In genomic region chr20:62137092-62137384, GRCh38 we compare ENCODE assay signal across 9 cellular contexts. TPM values are rescaled to one million over a fixed set of nuclear protein-coding genes. Genes with fewer than 3 reads are reported as not detected.
A peak's percentile ranks its signal among the peaks of the same experiment; 100 is the strongest.
DNase-seq lines count a peak whose midpoint lies in the region; ATAC-seq, FAIRE-seq and TF ChIP-seq lines count a peak whose summit lies in the region.
"Had no signal": no experiment of that assay in that cellular context is flagged by ENCODE, and none has a peak within 500 bp of the region (broad histone marks: within the 10 kb centered on the region; RNA-seq: fewer than 3 reads in every experiment).

No MANE protein-coding gene starts in this region.

- H3K4ac ChIP-seq in IMR-90 (ENCODE audit: low read depth, low read length) (no peak overlapping the region), mesendoderm (ENCODE audit: low read depth, low read length) (no peak overlapping the region)

- H3K56ac ChIP-seq in IMR-90 (ENCODE audit: extremely low read depth, insufficient read depth, low read length) = no peak overlapping the region
- no peak overlapping the region for H3K56ac ChIP-seq in mesendoderm (ENCODE audit: low read length)

- H4K5ac ChIP-seq in IMR-90 (ENCODE audit: low read depth, low read length) (no peak overlapping the region), mesendoderm (ENCODE audit: low read length) (no peak overlapping the region)

- H3K23ac ChIP-seq in IMR-90 (ENCODE audit: low read depth, low read length) = no peak overlapping the region
- no peak overlapping the region for H3K23ac ChIP-seq in mesendoderm (ENCODE audit: low read length)

- H3K9ac ChIP-seq in IMR-90 (ENCODE audit: low read depth, low read length) = no peak overlapping the region
- no peak overlapping the region for H3K9ac ChIP-seq in GM12878 (ENCODE audit: control insufficient read depth, insufficient read depth, low read length)
- H3K9ac ChIP-seq in mesendoderm (ENCODE audit: low read length) = no peak overlapping the region
- H3K9ac ChIP-seq: GM23248 had no signal

- H2BK20ac ChIP-seq in IMR-90 (ENCODE audit: low read depth, low read length) = no peak overlapping the region

- H3K18ac ChIP-seq in IMR-90 (ENCODE audit: low read depth, low read length) = no peak overlapping the region
- no peak overlapping the region for H3K18ac ChIP-seq in mesendoderm (ENCODE audit: low read length)

- no peak overlapping the region for H4K91ac ChIP-seq in IMR-90 (ENCODE audit: insufficient read depth, low read depth, low read length)

- H2AK5ac ChIP-seq in IMR-90 (ENCODE audit: low read depth, low read length) (no peak overlapping the region), mesendoderm (ENCODE audit: low read length) (no peak overlapping the region)

- peaks cover 75% of the 10 kb centered on the region for H3K36me3 Mint-ChIP-seq in activated naive CD4-positive, alpha-beta T cell treated with anti-CD3 and anti-CD28 coated beads, Interleukin-2, amount 10 ng/mL, durations not matched to agents 7 days and 5 days

- in situ Hi-C loops in IMR-90 (cut with MboI; ENCODE audit: low sequenced_read_pairs) = no loop called here
- in situ Hi-C loops in GM12878 (cut with MboI) = no loop called here

- H3K9me1 ChIP-seq in IMR-90 (ENCODE audit: insufficient read depth, low read length) = peaks cover 8% of the 10 kb centered on the region; the same call in 1 of the 2 replicates

- H3K4me2 ChIP-seq in IMR-90 (ENCODE audit: low read depth, low read length) (no peak overlapping the region), GM12878 (ENCODE audit: control insufficient read depth, insufficient read depth) (no peak overlapping the region), mesendoderm (ENCODE audit: low read length) (no peak overlapping the region)

- H3K14ac ChIP-seq in IMR-90 (replicated peaks; ENCODE audit: low read depth, low read length) = no peak overlapping the region

- TF ChIP-seq RAD21 in IMR-90 (IDR thresholded peaks at IDR 0.05; ENCODE audit: low read length) (no peak), GM12878 (IDR thresholded peaks at IDR 0.05; ENCODE audit: insufficient read depth, low read depth, low read length) (no peak)

- dilution Hi-C loops in IMR-90 (cut with HindIII; ENCODE audit: low sequenced_read_pairs, unreplicated experiment) = no loop called here

- no peak overlapping the region for H3K4me3 Mint-ChIP-seq in activated naive CD4-positive, alpha-beta T cell treated with anti-CD3 and anti-CD28 coated beads, Interleukin-2, amount 10 ng/mL, durations not matched to agents 7 days and 5 days

- TF ChIP-seq CTCF in IMR-90 (conservative IDR thresholded peaks at IDR 0.05; ENCODE audit: low read depth, low read length) (no peak), GM12878 (IDR thresholded peaks at IDR 0.05 in 2 of 3, conservative IDR thresholded peaks at IDR 0.05 in 1 of 3; ENCODE audit: control insufficient read depth in 2 of 3, extremely low read depth in 1 of 3, insufficient read depth in 1 of 3, low read depth in 3 of 3, low read length in 3 of 3) (no peak), psoas muscle (IDR thresholded peaks at IDR 0.05) (no peak)

- no peak for DNase-seq in activated naive CD4-positive, alpha-beta T cell treated with anti-CD3 and anti-CD28 coated beads, Interleukin-2, amount 10 ng/mL, durations not matched to agents 7 days and 5 days
- no peak for DNase-seq in activated naive CD4-positive, alpha-beta T cell (lab: John Stamatoyannopoulos, UW)
- DNase-seq in IMR-90 (no peak), GM12878 (ENCODE audit: low read depth, low spot score) (no peak), psoas muscle (no peak), mesendoderm (no peak), foreskin melanocyte (no peak), NK-92 (lab: John Stamatoyannopoulos, UW; ENCODE audit: unreplicated experiment) (no peak)

- peaks cover 15 to 85% of the 10 kb centered on the region in 2 experiments for H3K79me1 ChIP-seq in IMR-90 (ENCODE audit: low read depth in 1 of 2, low read length in 2 of 2)
- peaks cover 23% of the 10 kb centered on the region for H3K79me1 ChIP-seq in mesendoderm (ENCODE audit: low read length)

- peak overlapping the region; percentile 82 for H3K27ac Mint-ChIP-seq in activated naive CD4-positive, alpha-beta T cell treated with anti-CD3 and anti-CD28 coated beads, Interleukin-2, amount 10 ng/mL, durations not matched to agents 7 days and 5 days

- no peak for TF ChIP-seq EP300 in GM12878 (IDR thresholded peaks at IDR 0.05; ENCODE audit: borderline replicate concordance in 1 of 2, control insufficient read depth in 1 of 2, low read depth in 2 of 2, low read length in 2 of 2)

- no peak overlapping the region for H4K8ac ChIP-seq in IMR-90 (ENCODE audit: low read depth in 2 of 2, low read length in 2 of 2)
- H4K8ac ChIP-seq in mesendoderm (ENCODE audit: low read depth, low read length) = no peak overlapping the region

- CTCF ChIA-PET in activated naive CD4-positive, alpha-beta T cell treated with anti-CD3 and anti-CD28 coated beads, Interleukin-2, amount 10 ng/mL, durations not matched to agents 7 days and 5 days (lab: Charles Lee) = interaction anchor here (1.6 to 1.7 kb wide), 2 partner anchors 111 to 126 kb away, joined by 8 to 13 read pairs; no protein-coding TSS in a partner anchor
- CTCF ChIA-PET in IMR-90 (lab: Yijun Ruan, JAX) (interaction anchor here (1.7 kb wide), 1 partner anchor 111 kb away, joined by 5 read pairs; no protein-coding TSS in a partner anchor), GM12878 (lab: Yijun Ruan, JAX) (interaction anchor here (1.4 to 3.5 kb wide), 4 partner anchors 12 to 126 kb away, joined by 3 to 35 read pairs (median 21); partner anchors contain the start of gene LSM14B)

- H3K27me3 ChIP-seq in IMR-90 (ENCODE audit: control insufficient read depth, insufficient read depth, low read length) (no peaks in the 10 kb centered on the region), GM12878 (replicated peaks in 1 of 2; ENCODE audit: control insufficient read depth in 2 of 2, insufficient read depth in 2 of 2, low read length in 1 of 2) (no peaks in the 10 kb centered on the region), psoas muscle (ENCODE audit: insufficient read depth in 3 of 3, low read length in 2 of 3) (no peaks in the 10 kb centered on the region), mesendoderm (ENCODE audit: insufficient read depth, low read length, poor library complexity) (no peaks in the 10 kb centered on the region)

- H3K27me3 Mint-ChIP-seq in activated naive CD4-positive, alpha-beta T cell treated with anti-CD3 and anti-CD28 coated beads, Interleukin-2, amount 10 ng/mL, durations not matched to agents 7 days and 5 days = no peaks in the 10 kb centered on the region

- H3K36me3 ChIP-seq in IMR-90 (ENCODE audit: control insufficient read depth, insufficient read depth, low read length) = peaks cover 71% of the 10 kb centered on the region
- H3K36me3 ChIP-seq in GM12878 (ENCODE audit: control insufficient read depth in 2 of 2, insufficient read depth in 2 of 2, low read length in 1 of 2) = peaks cover 49 to 52% of the 10 kb centered on the region in 2 experiments
- peaks cover 19 to 95% of the 10 kb centered on the region in 2 donors for H3K36me3 ChIP-seq in psoas muscle (ENCODE audit: insufficient read depth in 1 of 2, low read depth in 1 of 2)
- H3K36me3 ChIP-seq in mesendoderm (ENCODE audit: control insufficient read depth, insufficient read depth, low read length) = peaks cover 34% of the 10 kb centered on the region

- peaks cover 98% of the 10 kb centered on the region for H4K20me1 ChIP-seq in IMR-90 (ENCODE audit: insufficient read depth, low read length)
- peaks cover 20% of the 10 kb centered on the region for H4K20me1 ChIP-seq in GM12878 (ENCODE audit: control insufficient read depth, insufficient read depth)

- no peaks in the 10 kb centered on the region for H3K9me3 Mint-ChIP-seq in activated naive CD4-positive, alpha-beta T cell treated with anti-CD3 and anti-CD28 coated beads, Interleukin-2, amount 10 ng/mL, durations not matched to agents 7 days and 5 days

- H2BK15ac ChIP-seq in IMR-90 (ENCODE audit: low read depth, low read length) (no peak overlapping the region), mesendoderm (replicated peaks; ENCODE audit: low read depth) (no peak overlapping the region)

- FAIRE-seq in GM12878 (lab: Jason Lieb, UNC) = no peak

- no peak for ATAC-seq in IMR-90 (ENCODE audit: low read depth)
- ATAC-seq in GM12878 = no peak
- ATAC-seq in psoas muscle = no peak

- H3K4me1 ChIP-seq in IMR-90 (ENCODE audit: control insufficient read depth, insufficient read depth, low read length) (peaks cover 12% of the 10 kb centered on the region), GM12878 (ENCODE audit: control insufficient read depth, insufficient read depth, low read length) (peaks cover 8% of the 10 kb centered on the region), psoas muscle (peaks cover 43% of the 10 kb centered on the region), mesendoderm (ENCODE audit: control insufficient read depth, low read depth, low read length) (peaks cover 3% of the 10 kb centered on the region)

- H3K4me1 Mint-ChIP-seq in activated naive CD4-positive, alpha-beta T cell treated with anti-CD3 and anti-CD28 coated beads, Interleukin-2, amount 10 ng/mL, durations not matched to agents 7 days and 5 days = peaks cover 44% of the 10 kb centered on the region

- TF ChIP-seq POLR2A in IMR-90 (IDR thresholded peaks at IDR 0.05; ENCODE audit: low read depth, low read length) (no peak), GM12878 (IDR thresholded peaks at IDR 0.05; ENCODE audit: low read depth, low read length) (no peak)

- 84% methylated on average over 3 of the region's 6 CpGs; no CpG with 5 or more reads in 1 of the 2 experiments for WGBS in IMR-90 (ENCODE audit: extremely low coverage in 2 of 2, insufficient read length in 1 of 2), 2 experiments
- WGBS in GM12878 (ENCODE audit: insufficient coverage, insufficient replicate concordance, low lambda C conversion rate, missing lambda C conversion rate) = 89% methylated on average over 6 of the region's 6 CpGs
- 69 to 80% (median 73%) methylated on average over 6 of the region's 6 CpGs for WGBS in psoas muscle, 3 donors
- WGBS in mesendoderm (ENCODE audit: extremely low coverage, insufficient coverage, low lambda C conversion rate) = no CpG with 5 or more reads among the region's 6 CpGs

- intact Hi-C loops in IMR-90 (cut with micrococcal nuclease) = no loop called here
- intact Hi-C loops in GM12878 (cut with micrococcal nuclease; ENCODE audit: unreplicated experiment) = loop anchor here (2.0 kb wide), 1 partner anchor 126 kb away; no protein-coding TSS in a partner anchor
- intact Hi-C loops in psoas muscle (cut with DNase I) = loop anchor here (2.0 to 5.0 kb wide), 5 partner anchors 14 to 125 kb away; partner anchors contain the start of genes LSM14B (in 1 of the 2) and TAF4 (in 1 of the 2)

- no peak overlapping the region for H2BK5ac ChIP-seq in IMR-90 (ENCODE audit: low read depth, low read length, poor library complexity, severe bottlenecking)
- H2BK5ac ChIP-seq in mesendoderm (ENCODE audit: low read length) = no peak overlapping the region

- H3K4me3 ChIP-seq in IMR-90 (ENCODE audit: insufficient read depth, low read depth, low read length) (no peak overlapping the region), GM12878 (no peak overlapping the region), psoas muscle (no peak overlapping the region), mesendoderm (ENCODE audit: low read length) (no peak overlapping the region)
- H3K4me3 ChIP-seq: GM23248 had no signal

- H2AK9ac ChIP-seq in IMR-90 (replicated peaks; ENCODE audit: low read depth, low read length, poor library complexity) = peak overlapping the region; percentile 52

- POLR2A ChIA-PET in IMR-90 (lab: Charles Lee; ENCODE audit: unreplicated experiment) (no interaction called here), GM12878 (lab: Charles Lee) (no interaction called here)

- RAD21 ChIA-PET in GM12878 (lab: Charles Lee; ENCODE audit: unreplicated experiment) = interaction anchor here (3.3 kb wide), 1 partner anchor 126 kb away, joined by 18 read pairs; no protein-coding TSS in a partner anchor

- no peak overlapping the region for H2AFZ ChIP-seq in IMR-90 (replicated peaks; ENCODE audit: low read length, poor library complexity)
- H2AFZ ChIP-seq in GM12878 (ENCODE audit: control insufficient read depth, low read depth, low read length) = no peak overlapping the region
- H2AFZ ChIP-seq: GM23248 had no signal

- H3K9me3 ChIP-seq in IMR-90 (ENCODE audit: control insufficient read depth, insufficient read depth, low read length) (no peaks in the 10 kb centered on the region), GM12878 (replicated peaks; ENCODE audit: control insufficient read depth, insufficient read depth, low read length) (no peaks in the 10 kb centered on the region), psoas muscle (no peaks in the 10 kb centered on the region)

- H3K27ac ChIP-seq in IMR-90 (ENCODE audit: insufficient read depth, low read length) = no peak overlapping the region
- no peak overlapping the region for H3K27ac ChIP-seq in GM12878 (ENCODE audit: control insufficient read depth, insufficient read depth)
- H3K27ac ChIP-seq in psoas muscle = peak overlapping the region; percentile 67
- no peak overlapping the region for H3K27ac ChIP-seq in mesendoderm (ENCODE audit: low read depth, low read length)
- H3K27ac ChIP-seq: GM23248 had no signal

- H2BK120ac ChIP-seq in IMR-90 (ENCODE audit: low read depth, low read length) (no peak overlapping the region), mesendoderm (ENCODE audit: low read depth, low read length) (no peak overlapping the region)

- peaks cover 31% of the 10 kb centered on the region for H3K79me2 ChIP-seq in GM12878 (ENCODE audit: control insufficient read depth, insufficient read depth, low read length)
- H3K79me2 ChIP-seq in mesendoderm (ENCODE audit: control insufficient read depth, insufficient read depth, low read length) = peaks cover 27% of the 10 kb centered on the region

- SMC1A ChIA-PET in GM12878 (lab: Charles Lee; ENCODE audit: uncharacterized antibody, unreplicated experiment) = interaction anchor here (0.7 to 1.9 kb wide), 6 partner anchors 9 to 128 kb away, joined by 3 to 9 read pairs (median 4); no protein-coding TSS in a partner anchor

- BruUV-seq in IMR-90 (replicated peaks; lab: Mats Ljungman, UMichigan) (no TSS peak), GM12878 (replicated peaks; lab: Mats Ljungman, UMichigan) (no TSS peak)

RNA-seq across cellular contexts. Expression of gene PSMA7, which starts 6.2 kb away (rescaled TPM):
- 458 and 487 TPM in 2 replicates for total RNA-seq in IMR-90 (2012; rRNA removed)
- 417 and 520 TPM in 2 replicates for polyA plus RNA-seq in IMR-90 (2012; rRNA removed)
- 774 and 987 TPM in 2 replicates for polyA plus RNA-seq in IMR-90 (2012; cell fraction: cytosol; rRNA removed)
- polyA plus RNA-seq in IMR-90 (2012; cell fraction: nucleus; rRNA removed; ENCODE audit: low replicate concordance) = 366 and 428 TPM in 2 replicates
- 59.7 and 68.2 TPM in 2 replicates for total RNA-seq in GM12878 (2013; cell fraction: nucleolus; rRNA removed)
- 323 and 324 TPM in 2 replicates for total RNA-seq in GM12878 (2014; rRNA removed)
- total RNA-seq in GM12878 (2014; rRNA removed; fragmentation: Illumina TruSeq; extraction: Trizol) = 210 and 216 TPM in 2 replicates
- total RNA-seq in GM12878 (2021) = 348 and 359 TPM in 2 replicates
- 125 TPM for polyA plus RNA-seq in GM12878 (2011; ENCODE audit: low read depth)
- polyA plus RNA-seq in GM12878 (2011; rRNA removed) = 273 and 397 TPM in 2 replicates
- polyA plus RNA-seq in GM12878 (2011; cell fraction: cytosol; rRNA removed) = 444 and 554 TPM in 2 replicates
- polyA plus RNA-seq in GM12878 (2011; cell fraction: nucleus; rRNA removed) = 378 and 385 TPM in 2 replicates
- polyA plus RNA-seq in GM12878 (2012) = 199 and 211 TPM in 2 replicates
- polyA plus RNA-seq in GM12878 (2014; fragmentation: Illumina TruSeq; extraction: Trizol) = 131 and 219 TPM in 2 replicates
- 100 to 1,000 TPM; 333 to 546 TPM for polyA plus RNA-seq in GM12878 (2014; fragmentation: Nextera tagmentation; extraction: Ambion mirVana)
- polyA plus RNA-seq in GM12878 (2014; rRNA removed) = 369 and 389 TPM in 2 replicates
- polyA plus RNA-seq in GM12878 (2016; fragmentation: Nextera tagmentation; extraction: Ambion mirVana) = 100 to 1,000 TPM; 824 to 857 TPM
- 170 and 184 TPM in 2 replicates for polyA minus RNA-seq in GM12878 (2011; rRNA and poly(A)+ RNA removed)
- 58.0 and 86.2 TPM in 2 replicates for polyA minus RNA-seq in GM12878 (2011; cell fraction: cytosol; rRNA and poly(A)+ RNA removed)
- 32.9 and 52.9 TPM in 2 replicates for polyA minus RNA-seq in GM12878 (2011; cell fraction: nucleus; rRNA and poly(A)+ RNA removed)
- total RNA-seq in psoas muscle = 100 to 1,000 TPM; 307 to 499 (median 459) TPM
- 1,000 to 10,000 TPM in 1 of 3 donors, 100 to 1,000 TPM in 2; 652 to 1,146 (median 986) TPM for polyA plus RNA-seq in psoas muscle
- 431 TPM for polyA plus RNA-seq in mesendoderm (2013, experiment 1 of 2)
- 443 TPM for polyA plus RNA-seq in mesendoderm (2013, experiment 2 of 2)

RNA-seq across cellular contexts. Expression of gene SS18L1, which starts 6.5 kb away (rescaled TPM):
- total RNA-seq in IMR-90 (2012; rRNA removed) (8.1 and 10.6 TPM in 2 replicates), GM12878 (2014; rRNA removed) (8.1 and 12.4 TPM in 2 replicates), GM12878 (2014; rRNA removed; fragmentation: Illumina TruSeq; extraction: Trizol) (6.1 and 6.6 TPM in 2 replicates), GM12878 (2021) (10.4 and 11.1 TPM in 2 replicates), psoas muscle (10 to 100 TPM; 10.2 to 18.0 (median 13.2) TPM)
- polyA plus RNA-seq in IMR-90 (2012; rRNA removed) (12.2 and 15.6 TPM in 2 replicates), GM12878 (2011; rRNA removed) (11.7 and 12.1 TPM in 2 replicates), GM12878 (2014; fragmentation: Illumina TruSeq; extraction: Trizol) (7.0 and 8.2 TPM in 2 replicates), GM12878 (2014; fragmentation: Nextera tagmentation; extraction: Ambion mirVana) (1 to 10 TPM; 1.8 to 2.2 TPM), GM12878 (2014; rRNA removed) (20.0 and 21.8 TPM in 2 replicates), GM12878 (2016; fragmentation: Nextera tagmentation; extraction: Ambion mirVana) (1 to 10 TPM; 2.4 to 2.8 TPM), psoas muscle (10 to 100 TPM; 10.1 to 12.7 (median 10.3) TPM)
- polyA plus RNA-seq in IMR-90 (2012; cell fraction: cytosol; rRNA removed) = 3.6 and 10.0 TPM in 2 replicates
- polyA plus RNA-seq in IMR-90 (2012; cell fraction: nucleus; rRNA removed; ENCODE audit: low replicate concordance) = 32.8 and 87.5 TPM in 2 replicates
- 55.6 and 59.3 TPM in 2 replicates for total RNA-seq in GM12878 (2013; cell fraction: nucleolus; rRNA removed)
- polyA plus RNA-seq in GM12878 (2011; ENCODE audit: low read depth) = 2.8 TPM
- polyA plus RNA-seq in GM12878 (2011; cell fraction: cytosol; rRNA removed) = 8.8 and 17.7 TPM in 2 replicates
- polyA plus RNA-seq in GM12878 (2011; cell fraction: nucleus; rRNA removed) = 46.7 and 57.7 TPM in 2 replicates
- polyA plus RNA-seq in GM12878 (2012) = 6.1 and 8.3 TPM in 2 replicates
- 9.8 and 20.6 TPM in 2 replicates for polyA minus RNA-seq in GM12878 (2011; rRNA and poly(A)+ RNA removed)
- 6.7 and 7.0 TPM in 2 replicates for polyA minus RNA-seq in GM12878 (2011; cell fraction: cytosol; rRNA and poly(A)+ RNA removed)
- 13.2 and 25.6 TPM in 2 replicates for polyA minus RNA-seq in GM12878 (2011; cell fraction: nucleus; rRNA and poly(A)+ RNA removed)
- 7.7 TPM for polyA plus RNA-seq in mesendoderm (2013, experiment 1 of 2)
- polyA plus RNA-seq in mesendoderm (2013, experiment 2 of 2) = 7.7 TPM

RNA-seq across cellular contexts. Expression of gene LSM14B, which starts 14.8 kb away (rescaled TPM):
- total RNA-seq in IMR-90 (2012; rRNA removed) (23.7 and 30.6 TPM in 2 replicates), GM12878 (2014; rRNA removed) (18.0 and 18.9 TPM in 2 replicates), GM12878 (2014; rRNA removed; fragmentation: Illumina TruSeq; extraction: Trizol) (13.3 and 16.2 TPM in 2 replicates), GM12878 (2021) (34.3 and 34.9 TPM in 2 replicates), psoas muscle (10 to 100 TPM; 52.4 to 67.0 (median 60.8) TPM)
- polyA plus RNA-seq in IMR-90 (2012; rRNA removed) (41.1 and 46.7 TPM in 2 replicates), GM12878 (2011; rRNA removed) (25.5 and 33.2 TPM in 2 replicates), GM12878 (2014; fragmentation: Illumina TruSeq; extraction: Trizol) (8.9 and 15.1 TPM in 2 replicates), GM12878 (2014; fragmentation: Nextera tagmentation; extraction: Ambion mirVana) (1 to 10 TPM in 1 of 2 experiments, under 1 TPM in 1; 0.56 to 1.8 TPM), GM12878 (2014; rRNA removed) (29.6 and 30.3 TPM in 2 replicates), GM12878 (2016; fragmentation: Nextera tagmentation; extraction: Ambion mirVana) (1 to 10 TPM in 1 of 2 experiments, under 1 TPM in 1; 0.79 to 1.4 TPM), psoas muscle (10 to 100 TPM; 26.4 to 54.2 (median 39.6) TPM)
- polyA plus RNA-seq in IMR-90 (2012; cell fraction: cytosol; rRNA removed) = 21.4 and 47.8 TPM in 2 replicates
- 41.4 and 44.4 TPM in 2 replicates for polyA plus RNA-seq in IMR-90 (2012; cell fraction: nucleus; rRNA removed; ENCODE audit: low replicate concordance)
- total RNA-seq in GM12878 (2013; cell fraction: nucleolus; rRNA removed) = 29.3 TPM in 2 replicates
- polyA plus RNA-seq in GM12878 (2011; ENCODE audit: low read depth) = 10.6 TPM
- polyA plus RNA-seq in GM12878 (2011; cell fraction: cytosol; rRNA removed) = 30.6 and 42.4 TPM in 2 replicates
- polyA plus RNA-seq in GM12878 (2011; cell fraction: nucleus; rRNA removed) = 49.4 and 55.9 TPM in 2 replicates
- polyA plus RNA-seq in GM12878 (2012) = 26.7 and 32.9 TPM in 2 replicates
- polyA minus RNA-seq in GM12878 (2011; rRNA and poly(A)+ RNA removed) = 25.7 and 36.1 TPM in 2 replicates
- polyA minus RNA-seq in GM12878 (2011; cell fraction: cytosol; rRNA and poly(A)+ RNA removed) = 15.6 and 16.8 TPM in 2 replicates
- 12.8 and 25.0 TPM in 2 replicates for polyA minus RNA-seq in GM12878 (2011; cell fraction: nucleus; rRNA and poly(A)+ RNA removed)
- polyA plus RNA-seq in mesendoderm (2013, experiment 1 of 2) = 37.1 TPM
- 39.0 TPM for polyA plus RNA-seq in mesendoderm (2013, experiment 2 of 2)

RNA-seq across cellular contexts. Expression of gene MTG2, which starts 45.8 kb away (rescaled TPM):
- 11.5 and 12.2 TPM in 2 replicates for total RNA-seq in IMR-90 (2012; rRNA removed)
- polyA plus RNA-seq in IMR-90 (2012; rRNA removed) = 23.9 and 25.2 TPM in 2 replicates
- 21.7 and 23.7 TPM in 2 replicates for polyA plus RNA-seq in IMR-90 (2012; cell fraction: cytosol; rRNA removed)
- polyA plus RNA-seq in IMR-90 (2012; cell fraction: nucleus; rRNA removed; ENCODE audit: low replicate concordance) = 52.1 and 66.5 TPM in 2 replicates
- total RNA-seq in GM12878 (2013; cell fraction: nucleolus; rRNA removed) = 48.5 and 51.0 TPM in 2 replicates
- total RNA-seq in GM12878 (2014; rRNA removed) = 40.9 and 44.1 TPM in 2 replicates
- total RNA-seq in GM12878 (2014; rRNA removed; fragmentation: Illumina TruSeq; extraction: Trizol) = 19.3 and 28.5 TPM in 2 replicates
- 40.4 and 52.4 TPM in 2 replicates for total RNA-seq in GM12878 (2021)
- 12.8 TPM for polyA plus RNA-seq in GM12878 (2011; ENCODE audit: low read depth)
- polyA plus RNA-seq in GM12878 (2011; rRNA removed) = 22.2 and 32.9 TPM in 2 replicates
- polyA plus RNA-seq in GM12878 (2011; cell fraction: cytosol; rRNA removed) = 44.6 and 54.2 TPM in 2 replicates
- polyA plus RNA-seq in GM12878 (2011; cell fraction: nucleus; rRNA removed) = 23.9 and 38.8 TPM in 2 replicates
- polyA plus RNA-seq in GM12878 (2012) = 18.6 and 25.9 TPM in 2 replicates
- 10.4 and 31.4 TPM in 2 replicates for polyA plus RNA-seq in GM12878 (2014; fragmentation: Illumina TruSeq; extraction: Trizol)
- polyA plus RNA-seq in GM12878 (2014; fragmentation: Nextera tagmentation; extraction: Ambion mirVana) = 1 to 10 TPM; 6.2 to 7.3 TPM
- 44.5 and 45.2 TPM in 2 replicates for polyA plus RNA-seq in GM12878 (2014; rRNA removed)
- polyA plus RNA-seq in GM12878 (2016; fragmentation: Nextera tagmentation; extraction: Ambion mirVana) = 10 to 100 TPM; 35.8 to 38.6 TPM
- 15.4 and 31.5 TPM in 2 replicates for polyA minus RNA-seq in GM12878 (2011; rRNA and poly(A)+ RNA removed)
- polyA minus RNA-seq in GM12878 (2011; cell fraction: cytosol; rRNA and poly(A)+ RNA removed) = 6.9 and 9.5 TPM in 2 replicates
- polyA minus RNA-seq in GM12878 (2011; cell fraction: nucleus; rRNA and poly(A)+ RNA removed) = 8.2 and 26.7 TPM in 2 replicates
- 10 to 100 TPM; 29.5 to 56.5 (median 39.6) TPM for total RNA-seq in psoas muscle
- 10 to 100 TPM; 25.0 to 56.2 (median 46.7) TPM for polyA plus RNA-seq in psoas muscle
- 19.6 TPM for polyA plus RNA-seq in mesendoderm (2013, experiment 1 of 2)
- 18.5 TPM for polyA plus RNA-seq in mesendoderm (2013, experiment 2 of 2)
